1 cellular context compared by ENCODE assay signal in the genomic region with DNA sequence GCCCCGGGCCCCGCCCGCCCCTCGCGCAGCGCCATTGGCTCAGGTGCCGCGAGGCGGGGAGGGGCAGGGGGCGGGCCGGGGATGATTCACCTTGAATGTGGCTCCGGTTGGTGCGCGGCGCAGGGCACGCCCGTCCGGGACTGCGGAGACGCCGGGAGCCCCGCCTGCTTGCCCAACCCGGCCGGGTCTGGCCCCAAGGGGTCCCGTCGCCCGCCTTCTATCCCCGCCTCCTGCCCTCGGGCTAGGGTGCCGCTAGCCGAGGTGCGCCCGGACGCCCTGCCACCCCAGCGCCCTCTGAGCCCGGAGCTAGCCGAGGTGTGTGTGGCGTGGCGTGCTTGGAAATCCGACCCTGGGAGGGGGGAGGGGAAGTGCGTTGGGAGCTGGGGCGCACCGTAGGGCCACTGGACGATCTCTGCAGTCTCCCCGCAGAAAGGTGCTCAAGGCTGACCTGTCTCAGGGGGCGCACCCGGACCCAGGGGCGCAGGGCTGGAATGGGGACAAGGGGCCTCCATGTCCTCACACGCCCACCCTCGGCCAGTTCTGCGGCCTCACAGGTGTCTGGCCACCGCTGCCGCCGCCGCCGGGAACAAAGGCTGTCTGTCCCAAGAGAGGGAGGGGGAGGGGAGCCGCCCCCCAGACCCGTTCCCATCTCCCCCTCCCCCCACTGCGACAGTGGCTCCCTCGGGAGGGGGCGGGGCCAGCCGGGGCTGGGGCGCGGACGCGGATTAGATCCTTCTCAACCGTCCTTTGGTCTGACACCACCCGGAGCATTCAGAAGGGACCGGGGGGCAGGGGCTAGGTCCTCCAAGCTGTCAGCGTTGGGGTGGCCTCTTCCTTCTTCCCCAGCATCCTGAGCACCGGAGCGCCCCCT.
TF ChIP-seq lines count a peak whose summit lies in the region.

No MANE protein-coding gene starts in this region.

TF ChIP-seq in K562, 482 proteins besides CTCF, POLR2A, EP300 and RAD21 (continued from another document and continues in another):
- TF ChIP-seq, protein P1, sequence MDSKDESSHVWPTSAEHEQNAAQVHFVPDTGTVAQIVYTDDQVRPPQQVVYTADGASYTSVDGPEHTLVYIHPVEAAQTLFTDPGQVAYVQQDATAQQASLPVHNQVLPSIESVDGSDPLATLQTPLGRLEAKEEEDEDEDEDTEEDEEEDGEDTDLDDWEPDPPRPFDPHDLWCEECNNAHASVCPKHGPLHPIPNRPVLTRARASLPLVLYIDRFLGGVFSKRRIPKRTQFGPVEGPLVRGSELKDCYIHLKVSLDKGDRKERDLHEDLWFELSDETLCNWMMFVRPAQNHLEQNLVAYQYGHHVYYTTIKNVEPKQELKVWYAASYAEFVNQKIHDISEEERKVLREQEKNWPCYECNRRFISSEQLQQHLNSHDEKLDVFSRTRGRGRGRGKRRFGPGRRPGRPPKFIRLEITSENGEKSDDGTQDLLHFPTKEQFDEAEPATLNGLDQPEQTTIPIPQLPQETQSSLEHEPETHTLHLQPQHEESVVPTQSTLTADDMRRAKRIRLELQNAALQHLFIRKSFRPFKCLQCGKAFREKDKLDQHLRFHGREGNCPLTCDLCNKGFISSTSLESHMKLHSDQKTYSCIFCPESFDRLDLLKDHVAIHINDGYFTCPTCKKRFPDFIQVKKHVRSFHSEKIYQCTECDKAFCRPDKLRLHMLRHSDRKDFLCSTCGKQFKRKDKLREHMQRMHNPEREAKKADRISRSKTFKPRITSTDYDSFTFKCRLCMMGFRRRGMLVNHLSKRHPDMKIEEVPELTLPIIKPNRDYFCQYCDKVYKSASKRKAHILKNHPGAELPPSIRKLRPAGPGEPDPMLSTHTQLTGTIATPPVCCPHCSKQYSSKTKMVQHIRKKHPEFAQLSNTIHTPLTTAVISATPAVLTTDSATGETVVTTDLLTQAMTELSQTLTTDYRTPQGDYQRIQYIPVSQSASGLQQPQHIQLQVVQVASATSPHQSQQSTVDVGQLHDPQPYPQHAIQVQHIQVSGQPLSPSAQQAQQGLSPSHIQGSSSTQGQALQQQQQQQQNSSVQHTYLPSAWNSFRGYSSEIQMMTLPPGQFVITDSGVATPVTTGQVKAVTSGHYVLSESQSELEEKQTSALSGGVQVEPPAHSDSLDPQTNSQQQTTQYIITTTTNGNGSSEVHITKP (IDR thresholded peaks at IDR 0.05; ENCODE audit: partially characterized antibody) = peak; percentile 61
- TF ChIP-seq ARID1B (IDR thresholded peaks at IDR 0.05) (peak; percentile 52; the same call in 1 of the 2 replicates), ZNF395 (CRISPR knock-in tag; IDR thresholded peaks at IDR 0.05) (no peak), THRB (CRISPR knock-in tag; conservative IDR thresholded peaks at IDR 0.05) (no peak), BRF1 (IDR thresholded peaks at IDR 0.05; ENCODE audit: borderline replicate concordance, extremely low read depth, insufficient read length) (no peak), PATZ1 (CRISPR knock-in tag; IDR thresholded peaks at IDR 0.05; ENCODE audit: borderline replicate concordance) (no peak), ZNF212 (CRISPR knock-in tag; IDR thresholded peaks at IDR 0.05) (no peak), CC2D1A (IDR thresholded peaks at IDR 0.05) (no peak), HDAC1 (IDR thresholded peaks at IDR 0.05) (peak in 1 of 2 experiments; percentile 82; a peak in 3 of 4 replicates), CHD4 (IDR thresholded peaks at IDR 0.05; ENCODE audit: insufficient read depth, insufficient replicate concordance, low read depth, low read length, poor library complexity, severe bottlenecking) (peak; percentile 54), FOSL1 (tag; conservative IDR thresholded peaks at IDR 0.05) (peak; percentile 92), TCF7L2 (IDR thresholded peaks at IDR 0.05; ENCODE audit: low read depth, low read length) (no peak), KLF16 (IDR thresholded peaks at IDR 0.05) (no peak), RBM34 (IDR thresholded peaks at IDR 0.05; ENCODE audit: borderline replicate concordance, insufficient read depth, low read length) (no peak), EWSR1 (IDR thresholded peaks at IDR 0.05; ENCODE audit: borderline replicate concordance, low read depth, partially characterized antibody) (no peak), SREBF2 (CRISPR knock-in tag; IDR thresholded peaks at IDR 0.05) (no peak), TAF7 (tag; IDR thresholded peaks at IDR 0.05) (no peak), SMARCA5 (IDR thresholded peaks at IDR 0.05) (no peak), ZNF79 (CRISPR knock-in tag; IDR thresholded peaks at IDR 0.05; ENCODE audit: low read depth) (no peak), RFX7 (CRISPR knock-in tag; IDR thresholded peaks at IDR 0.05) (no peak), ZNF165 (CRISPR knock-in tag; IDR thresholded peaks at IDR 0.05; ENCODE audit: borderline replicate concordance) (no peak), ZNF445 (CRISPR knock-in tag; IDR thresholded peaks at IDR 0.05; ENCODE audit: low read depth) (no peak), PCBP1 (IDR thresholded peaks at IDR 0.05; ENCODE audit: low read depth, low read length, poor library complexity, severe bottlenecking) (peak; percentile 26), HDGF (IDR thresholded peaks at IDR 0.05) (no peak), BRD4 (IDR thresholded peaks at IDR 0.05) (no peak), SMARCC2 (IDR thresholded peaks at IDR 0.05; ENCODE audit: low read depth) (no peak), ZNF12 (CRISPR knock-in tag; IDR thresholded peaks at IDR 0.05) (no peak), HDAC3 (IDR thresholded peaks at IDR 0.05; ENCODE audit: borderline replicate concordance, partially characterized antibody) (no peak), CREB5 (CRISPR knock-in tag; IDR thresholded peaks at IDR 0.05) (no peak)
- TF ChIP-seq, protein P2, sequence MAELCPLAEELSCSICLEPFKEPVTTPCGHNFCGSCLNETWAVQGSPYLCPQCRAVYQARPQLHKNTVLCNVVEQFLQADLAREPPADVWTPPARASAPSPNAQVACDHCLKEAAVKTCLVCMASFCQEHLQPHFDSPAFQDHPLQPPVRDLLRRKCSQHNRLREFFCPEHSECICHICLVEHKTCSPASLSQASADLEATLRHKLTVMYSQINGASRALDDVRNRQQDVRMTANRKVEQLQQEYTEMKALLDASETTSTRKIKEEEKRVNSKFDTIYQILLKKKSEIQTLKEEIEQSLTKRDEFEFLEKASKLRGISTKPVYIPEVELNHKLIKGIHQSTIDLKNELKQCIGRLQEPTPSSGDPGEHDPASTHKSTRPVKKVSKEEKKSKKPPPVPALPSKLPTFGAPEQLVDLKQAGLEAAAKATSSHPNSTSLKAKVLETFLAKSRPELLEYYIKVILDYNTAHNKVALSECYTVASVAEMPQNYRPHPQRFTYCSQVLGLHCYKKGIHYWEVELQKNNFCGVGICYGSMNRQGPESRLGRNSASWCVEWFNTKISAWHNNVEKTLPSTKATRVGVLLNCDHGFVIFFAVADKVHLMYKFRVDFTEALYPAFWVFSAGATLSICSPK (IDR thresholded peaks at IDR 0.05; ENCODE audit: borderline replicate concordance) = no peak
- TF ChIP-seq, protein P3, sequence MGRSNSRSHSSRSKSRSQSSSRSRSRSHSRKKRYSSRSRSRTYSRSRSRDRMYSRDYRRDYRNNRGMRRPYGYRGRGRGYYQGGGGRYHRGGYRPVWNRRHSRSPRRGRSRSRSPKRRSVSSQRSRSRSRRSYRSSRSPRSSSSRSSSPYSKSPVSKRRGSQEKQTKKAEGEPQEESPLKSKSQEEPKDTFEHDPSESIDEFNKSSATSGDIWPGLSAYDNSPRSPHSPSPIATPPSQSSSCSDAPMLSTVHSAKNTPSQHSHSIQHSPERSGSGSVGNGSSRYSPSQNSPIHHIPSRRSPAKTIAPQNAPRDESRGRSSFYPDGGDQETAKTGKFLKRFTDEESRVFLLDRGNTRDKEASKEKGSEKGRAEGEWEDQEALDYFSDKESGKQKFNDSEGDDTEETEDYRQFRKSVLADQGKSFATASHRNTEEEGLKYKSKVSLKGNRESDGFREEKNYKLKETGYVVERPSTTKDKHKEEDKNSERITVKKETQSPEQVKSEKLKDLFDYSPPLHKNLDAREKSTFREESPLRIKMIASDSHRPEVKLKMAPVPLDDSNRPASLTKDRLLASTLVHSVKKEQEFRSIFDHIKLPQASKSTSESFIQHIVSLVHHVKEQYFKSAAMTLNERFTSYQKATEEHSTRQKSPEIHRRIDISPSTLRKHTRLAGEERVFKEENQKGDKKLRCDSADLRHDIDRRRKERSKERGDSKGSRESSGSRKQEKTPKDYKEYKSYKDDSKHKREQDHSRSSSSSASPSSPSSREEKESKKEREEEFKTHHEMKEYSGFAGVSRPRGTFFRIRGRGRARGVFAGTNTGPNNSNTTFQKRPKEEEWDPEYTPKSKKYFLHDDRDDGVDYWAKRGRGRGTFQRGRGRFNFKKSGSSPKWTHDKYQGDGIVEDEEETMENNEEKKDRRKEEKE (IDR thresholded peaks at IDR 0.05; ENCODE audit: borderline replicate concordance in 1 of 2, control insufficient read depth in 1 of 2, low read depth in 2 of 2, low read length in 1 of 2) = no peak
- TF ChIP-seq, protein P4, sequence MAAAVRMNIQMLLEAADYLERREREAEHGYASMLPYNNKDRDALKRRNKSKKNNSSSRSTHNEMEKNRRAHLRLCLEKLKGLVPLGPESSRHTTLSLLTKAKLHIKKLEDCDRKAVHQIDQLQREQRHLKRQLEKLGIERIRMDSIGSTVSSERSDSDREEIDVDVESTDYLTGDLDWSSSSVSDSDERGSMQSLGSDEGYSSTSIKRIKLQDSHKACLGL (CRISPR knock-in tag; IDR thresholded peaks at IDR 0.05; ENCODE audit: borderline replicate concordance, poor library complexity, severe bottlenecking) = no peak
- TF ChIP-seq, protein P5, sequence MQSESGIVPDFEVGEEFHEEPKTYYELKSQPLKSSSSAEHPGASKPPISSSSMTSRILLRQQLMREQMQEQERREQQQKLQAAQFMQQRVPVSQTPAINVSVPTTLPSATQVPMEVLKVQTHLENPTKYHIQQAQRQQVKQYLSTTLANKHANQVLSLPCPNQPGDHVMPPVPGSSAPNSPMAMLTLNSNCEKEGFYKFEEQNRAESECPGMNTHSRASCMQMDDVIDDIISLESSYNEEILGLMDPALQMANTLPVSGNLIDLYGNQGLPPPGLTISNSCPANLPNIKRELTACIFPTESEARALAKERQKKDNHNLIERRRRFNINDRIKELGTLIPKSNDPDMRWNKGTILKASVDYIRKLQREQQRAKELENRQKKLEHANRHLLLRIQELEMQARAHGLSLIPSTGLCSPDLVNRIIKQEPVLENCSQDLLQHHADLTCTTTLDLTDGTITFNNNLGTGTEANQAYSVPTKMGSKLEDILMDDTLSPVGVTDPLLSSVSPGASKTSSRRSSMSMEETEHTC (IDR thresholded peaks at IDR 0.05) = no peak
- TF ChIP-seq, protein P6, sequence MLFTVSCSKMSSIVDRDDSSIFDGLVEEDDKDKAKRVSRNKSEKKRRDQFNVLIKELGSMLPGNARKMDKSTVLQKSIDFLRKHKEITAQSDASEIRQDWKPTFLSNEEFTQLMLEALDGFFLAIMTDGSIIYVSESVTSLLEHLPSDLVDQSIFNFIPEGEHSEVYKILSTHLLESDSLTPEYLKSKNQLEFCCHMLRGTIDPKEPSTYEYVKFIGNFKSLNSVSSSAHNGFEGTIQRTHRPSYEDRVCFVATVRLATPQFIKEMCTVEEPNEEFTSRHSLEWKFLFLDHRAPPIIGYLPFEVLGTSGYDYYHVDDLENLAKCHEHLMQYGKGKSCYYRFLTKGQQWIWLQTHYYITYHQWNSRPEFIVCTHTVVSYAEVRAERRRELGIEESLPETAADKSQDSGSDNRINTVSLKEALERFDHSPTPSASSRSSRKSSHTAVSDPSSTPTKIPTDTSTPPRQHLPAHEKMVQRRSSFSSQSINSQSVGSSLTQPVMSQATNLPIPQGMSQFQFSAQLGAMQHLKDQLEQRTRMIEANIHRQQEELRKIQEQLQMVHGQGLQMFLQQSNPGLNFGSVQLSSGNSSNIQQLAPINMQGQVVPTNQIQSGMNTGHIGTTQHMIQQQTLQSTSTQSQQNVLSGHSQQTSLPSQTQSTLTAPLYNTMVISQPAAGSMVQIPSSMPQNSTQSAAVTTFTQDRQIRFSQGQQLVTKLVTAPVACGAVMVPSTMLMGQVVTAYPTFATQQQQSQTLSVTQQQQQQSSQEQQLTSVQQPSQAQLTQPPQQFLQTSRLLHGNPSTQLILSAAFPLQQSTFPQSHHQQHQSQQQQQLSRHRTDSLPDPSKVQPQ (CRISPR knock-in tag; IDR thresholded peaks at IDR 0.05; ENCODE audit: borderline replicate concordance) = no peak
